ENCODE assay signal across 1 cellular context in genomic region chr1:157142765-157143423, GRCh38.
TF ChIP-seq lines count a peak whose summit lies in the region.

No MANE protein-coding gene starts in this region.

TF ChIP-seq in K562, 482 proteins besides CTCF, POLR2A, EP300 and RAD21:
- TF ChIP-seq ZNF77 (CRISPR knock-in tag; IDR thresholded peaks at IDR 0.05): no peak
- no peak for TF ChIP-seq MYBL2 (IDR thresholded peaks at IDR 0.05; ENCODE audit: low read depth)
- no peak for TF ChIP-seq MYBL2 (CRISPR knock-in tag; IDR thresholded peaks at IDR 0.05; ENCODE audit: borderline replicate concordance)
- no peak for TF ChIP-seq PCBP1 (IDR thresholded peaks at IDR 0.05; ENCODE audit: low read depth, low read length, poor library complexity, severe bottlenecking)
- no peak for TF ChIP-seq SMAD2 (IDR thresholded peaks at IDR 0.05; ENCODE audit: low read depth, low read length)
- peak; percentile 49; the same call in 1 of the 2 replicates for TF ChIP-seq ATF3 (IDR thresholded peaks at IDR 0.05)
- TF ChIP-seq ATF3 (CRISPR knock-in tag; conservative IDR thresholded peaks at IDR 0.05): no peak
- TF ChIP-seq GATAD2B (IDR thresholded peaks at IDR 0.05; ENCODE audit: borderline replicate concordance): no peak
- no peak for TF ChIP-seq PML (IDR thresholded peaks at IDR 0.05; ENCODE audit: low read length)
- no peak for TF ChIP-seq BRF1 (IDR thresholded peaks at IDR 0.05; ENCODE audit: borderline replicate concordance, extremely low read depth, insufficient read length)
- TF ChIP-seq DPF2 (IDR thresholded peaks at IDR 0.05): no peak
- TF ChIP-seq NFIC (IDR thresholded peaks at IDR 0.05): peak; percentile 59
